Comparison of ENCODE assay signal across 1 cellular context in the genomic region with DNA sequence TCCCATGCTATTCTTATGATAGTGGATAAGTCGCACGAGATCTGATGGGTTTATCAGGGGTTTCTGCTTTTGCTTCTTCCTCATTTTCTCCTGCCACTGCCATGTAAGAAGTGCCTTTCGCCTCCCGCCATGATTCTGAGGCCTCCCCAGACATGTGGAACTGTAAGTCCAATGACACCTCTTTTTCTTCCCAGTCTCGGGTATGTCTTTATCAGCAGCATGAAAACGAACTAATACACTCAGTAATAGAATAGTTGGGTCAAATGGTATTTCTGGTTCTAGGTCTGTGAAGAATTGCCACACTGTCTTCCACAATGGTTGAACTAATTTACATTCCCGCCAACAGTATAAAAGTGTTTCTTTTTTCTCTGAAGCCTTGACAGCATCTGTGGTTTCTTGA. TPM values are rescaled to one million over a fixed set of nuclear protein-coding genes. Genes with fewer than 3 reads are reported as not detected.
"Had no signal": no experiment of that assay in that cellular context is flagged by ENCODE, and none has a peak within 500 bp of the region (broad histone marks: within the 10 kb centered on the region; RNA-seq: fewer than 3 reads in every experiment).

No MANE protein-coding gene starts in this region.

RNA-seq across cellular contexts. Expression of gene HLA-DQB1, which starts 7.7 kb away (rescaled TPM):
- total RNA-seq: G401 had no signal

RNA-seq across cellular contexts. Expression of gene HLA-DQA1, which starts 36.9 kb away (rescaled TPM):
- total RNA-seq: G401 had no signal
